In the genomic region with DNA sequence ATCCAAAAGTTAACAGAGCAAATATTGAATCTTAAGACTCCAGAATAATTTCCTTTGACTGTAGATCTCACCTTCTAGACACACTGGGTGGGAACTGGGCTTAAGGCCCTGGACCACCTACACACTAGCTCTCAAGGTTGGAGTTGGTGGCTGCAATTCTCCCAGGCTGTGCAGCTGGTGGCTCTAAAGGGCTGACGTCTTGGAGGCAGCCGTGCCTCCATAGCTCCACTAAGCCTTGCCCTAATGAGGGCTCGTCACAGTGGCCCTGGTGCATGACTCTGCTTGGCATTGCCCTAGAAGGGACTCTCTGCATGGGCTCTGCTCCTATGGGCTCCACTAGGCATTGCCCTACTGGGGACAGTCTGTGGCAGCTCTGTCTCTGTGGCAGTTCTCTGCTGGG, we compare ENCODE assay signal across 9 cellular contexts.
"Had no signal": no experiment of that assay in that cellular context is flagged by ENCODE, and none has a peak within 500 bp of the region (broad histone marks: within the 10 kb centered on the region; RNA-seq: fewer than 3 reads in every experiment).

No MANE protein-coding gene starts in this region.

- ATAC-seq: HepG2, K562 had no signal

- H3K27ac Mint-ChIP-seq: IgD-negative memory B cell had no signal

- H3K27ac ChIP-seq: HL-60, KMS-11 had no signal

- FAIRE-seq: HepG2, HTR-8/SVneo, K562 had no signal

- H3K9ac ChIP-seq: KMS-11 had no signal

- DNase-seq: IMR-90, KBM-7, KG1 had no signal

- H3K4me3 Mint-ChIP-seq: IgD-negative memory B cell had no signal

- H3K4me2 ChIP-seq: KMS-11 had no signal

- H3K36me3 Mint-ChIP-seq: IgD-negative memory B cell had no signal

- H3K4me1 Mint-ChIP-seq: IgD-negative memory B cell had no signal

- H3K4me3 ChIP-seq: K562 had no signal
